Comparison of ENCODE assay signal across 9 cellular contexts in the genomic region with DNA sequence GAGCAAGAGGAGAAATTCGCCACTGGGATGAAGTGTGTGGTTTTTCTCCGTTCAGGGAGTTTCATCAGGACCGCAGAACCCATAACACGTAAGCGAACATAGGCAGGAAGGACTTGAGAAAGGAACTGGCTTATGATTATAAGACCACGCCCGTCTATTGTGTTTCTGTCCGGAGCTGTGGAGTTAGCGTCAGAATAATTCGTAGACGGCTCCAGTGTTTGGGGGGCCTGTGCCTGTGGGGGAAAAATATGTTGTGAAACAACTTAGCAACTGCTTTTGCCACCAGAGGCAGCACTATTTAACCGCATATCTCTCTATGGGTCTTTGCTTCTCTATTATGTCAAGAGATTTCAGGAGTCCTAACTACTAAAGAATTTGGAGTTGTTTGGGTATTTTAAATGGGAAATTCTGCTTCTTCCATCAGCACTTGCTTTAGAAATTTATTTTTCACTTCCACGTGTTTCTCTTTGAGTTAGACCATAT. TPM values are rescaled to one million over a fixed set of nuclear protein-coding genes. Genes with fewer than 3 reads are reported as not detected.
A peak's percentile ranks its signal among the peaks of the same experiment; 100 is the strongest.
DNase-seq lines count a peak whose midpoint lies in the region; ATAC-seq and TF ChIP-seq lines count a peak whose summit lies in the region.
"Had no signal": no experiment of that assay in that cellular context is flagged by ENCODE, and none has a peak within 500 bp of the region (broad histone marks: within the 10 kb centered on the region; RNA-seq: fewer than 3 reads in every experiment).

No MANE protein-coding gene starts in this region.

- H3K4ac ChIP-seq in trophoblast cell (ENCODE audit: low read depth, low read length), result no peak overlapping the region

- peaks cover 0 to 40% (median 14%) of the 10 kb centered on the region in 7 donors for H3K27me3 ChIP-seq in heart right ventricle
- H3K27me3 ChIP-seq in trophoblast cell (ENCODE audit: insufficient read depth, low read length), result peaks cover 25% of the 10 kb centered on the region

- H3K9me3 ChIP-seq in heart right ventricle, result peaks cover 0 to 19% (median 0%) of the 10 kb centered on the region in 11 donors
- H3K9me3 ChIP-seq in trophoblast cell (ENCODE audit: insufficient read depth, low read depth, low read length), result no peaks in the 10 kb centered on the region

- H3K9ac ChIP-seq in trophoblast cell (ENCODE audit: low read length), result no peak overlapping the region

- H3K27ac ChIP-seq in heart right ventricle, result peak overlapping the region; percentile 93 to 100 (median 98)
- no peak overlapping the region for H3K27ac ChIP-seq in trophoblast cell (ENCODE audit: low read depth, low read length)

- no peak overlapping the region for H3K27ac Mint-ChIP-seq in activated CD4-positive, alpha-beta memory T cell treated with anti-CD3 and anti-CD28 coated beads for 36 hours
- no peak overlapping the region for H3K27ac Mint-ChIP-seq in activated T-helper 2 cell treated with anti-CD3 and anti-CD28 coated beads, Interferon-gamma antibody, Interleukin-2, Interleukin-4, amounts not matched to agents 10 μg/mL and 5 μg/mL and 100 μg/mL, durations not matched to agents 14 hours and 24 hours and 36 hours

- peak in 8 of 9 donors; percentile 19 to 67 (median 44) for TF ChIP-seq CTCF in heart right ventricle (IDR thresholded peaks at IDR 0.05)

- no peak overlapping the region for H2BK12ac ChIP-seq in trophoblast cell (ENCODE audit: low read length)

- ATAC-seq in heart right ventricle (peak; percentile 73 to 89 (median 87)), GM19467 (IDR thresholded peaks at IDR 0.05; ENCODE audit: unreplicated experiment) (no peak)

- H3K23ac ChIP-seq in trophoblast cell (ENCODE audit: low read length), result no peak overlapping the region

- H3K14ac ChIP-seq in trophoblast cell (ENCODE audit: low read length), result no peak overlapping the region

- no peaks in the 10 kb centered on the region for H3K36me3 Mint-ChIP-seq in activated CD4-positive, alpha-beta memory T cell treated with anti-CD3 and anti-CD28 coated beads for 36 hours
- H3K36me3 Mint-ChIP-seq in activated T-helper 2 cell treated with anti-CD3 and anti-CD28 coated beads, Interferon-gamma antibody, Interleukin-2, Interleukin-4, amounts not matched to agents 10 μg/mL and 5 μg/mL and 100 μg/mL, durations not matched to agents 14 hours and 24 hours and 36 hours (ENCODE audit: low read depth), result no peaks in the 10 kb centered on the region

- H3K4me1 Mint-ChIP-seq in activated CD4-positive, alpha-beta memory T cell treated with anti-CD3 and anti-CD28 coated beads for 36 hours (ENCODE audit: low read depth), result peaks cover 6% of the 10 kb centered on the region
- H3K4me1 Mint-ChIP-seq in activated T-helper 2 cell treated with anti-CD3 and anti-CD28 coated beads, Interferon-gamma antibody, Interleukin-2, Interleukin-4, amounts not matched to agents 10 μg/mL and 5 μg/mL and 100 μg/mL, durations not matched to agents 14 hours and 24 hours and 36 hours (ENCODE audit: low read depth), result peaks cover 6% of the 10 kb centered on the region

- H3K79me1 ChIP-seq in trophoblast cell (ENCODE audit: low read length), result no peaks in the 10 kb centered on the region

- CTCF ChIA-PET in activated CD4-positive, alpha-beta memory T cell treated with anti-CD3 and anti-CD28 coated beads for 36 hours (lab: Charles Lee), result no interaction called here

- POLR2A ChIA-PET in activated CD4-positive, alpha-beta memory T cell treated with anti-CD3 and anti-CD28 coated beads for 36 hours (lab: Charles Lee), result no interaction called here

- H3K4me3 Mint-ChIP-seq in activated CD4-positive, alpha-beta memory T cell treated with anti-CD3 and anti-CD28 coated beads for 36 hours, result peak overlapping the region; percentile 34
- H3K4me3 Mint-ChIP-seq in activated T-helper 2 cell treated with anti-CD3 and anti-CD28 coated beads, Interferon-gamma antibody, Interleukin-2, Interleukin-4, amounts not matched to agents 10 μg/mL and 5 μg/mL and 100 μg/mL, durations not matched to agents 14 hours and 24 hours and 36 hours (ENCODE audit: low read depth), result no peak overlapping the region

- H4K12ac ChIP-seq in trophoblast cell (ENCODE audit: low read depth, low read length), result no peak overlapping the region

- peaks cover 32% of the 10 kb centered on the region for H3K27me3 Mint-ChIP-seq in activated CD4-positive, alpha-beta memory T cell treated with anti-CD3 and anti-CD28 coated beads for 36 hours
- H3K27me3 Mint-ChIP-seq in activated T-helper 2 cell treated with anti-CD3 and anti-CD28 coated beads, Interferon-gamma antibody, Interleukin-2, Interleukin-4, amounts not matched to agents 10 μg/mL and 5 μg/mL and 100 μg/mL, durations not matched to agents 14 hours and 24 hours and 36 hours (ENCODE audit: low read depth), result peaks cover 34% of the 10 kb centered on the region

- no peaks in the 10 kb centered on the region for H3K36me3 ChIP-seq in heart right ventricle
- H3K36me3 ChIP-seq in trophoblast cell (ENCODE audit: control insufficient read depth in 1 of 2, insufficient read depth in 2 of 2, low read length in 2 of 2), result no peaks in the 10 kb centered on the region

- peak overlapping the region; percentile 80 for H3K4me2 ChIP-seq in trophoblast cell (ENCODE audit: low read length)

- no peak overlapping the region for H4K8ac ChIP-seq in trophoblast cell (ENCODE audit: low read depth, low read length)

- peak; percentile 17 for DNase-seq in Daoy (ENCODE audit: low read depth)
- DNase-seq in activated CD4-positive, alpha-beta memory T cell treated with anti-CD3 and anti-CD28 coated beads for 36 hours, result no peak
- peak in 1 of 2 donors; percentile 26 for DNase-seq in heart right ventricle
- DNase-seq in trophoblast cell, result no peak
- DNase-seq in HUDEP-2 (lab: John Stamatoyannopoulos, UW; ENCODE audit: unreplicated experiment in 76 of 76), result no peak
- no peak for DNase-seq in stimulated activated CD8-positive, alpha-beta memory T cell treated with anti-CD3 and anti-CD28 coated beads, Interleukin-4, amount 100 ng/mL, for 48 hours
- no peak for DNase-seq in activated T-helper 2 cell treated with anti-CD3 and anti-CD28 coated beads, Interferon-gamma antibody, Interleukin-2, Interleukin-4, amounts not matched to agents 10 μg/mL and 5 μg/mL and 100 μg/mL, durations not matched to agents 14 hours and 24 hours and 36 hours (ENCODE audit: low spot score)
- DNase-seq: NCI-H2107 had no signal

- no peak overlapping the region for H4K91ac ChIP-seq in trophoblast cell (ENCODE audit: low read depth, low read length)

- intact Hi-C loops in activated CD4-positive, alpha-beta memory T cell treated with anti-CD3 and anti-CD28 coated beads for 36 hours (cut with micrococcal nuclease), result loop anchor here (5.0 kb wide), 1 partner anchor 49 kb away; the partner anchor contains the start of gene SSTR1
- intact Hi-C loops in heart right ventricle (cut with DNase I), result loop anchor here in 5 of 10 donors (2.0 to 10.0 kb wide), 7 partner anchors 34 to 748 kb away; no protein-coding TSS in a partner anchor
- intact Hi-C loops in activated T-helper 2 cell treated with anti-CD3 and anti-CD28 coated beads, Interferon-gamma antibody, Interleukin-2, Interleukin-4, amounts not matched to agents 10 μg/mL and 5 μg/mL and 100 μg/mL, durations not matched to agents 14 hours and 24 hours and 36 hours (cut with micrococcal nuclease), result loop anchor here (2.0 kb wide), 1 partner anchor 46 kb away; no protein-coding TSS in a partner anchor

- no peak overlapping the region for H2AFZ ChIP-seq in trophoblast cell (ENCODE audit: insufficient read depth, low read length, poor library complexity)

- no peaks in the 10 kb centered on the region for H3K9me3 Mint-ChIP-seq in activated CD4-positive, alpha-beta memory T cell treated with anti-CD3 and anti-CD28 coated beads for 36 hours
- H3K9me3 Mint-ChIP-seq in activated T-helper 2 cell treated with anti-CD3 and anti-CD28 coated beads, Interferon-gamma antibody, Interleukin-2, Interleukin-4, amounts not matched to agents 10 μg/mL and 5 μg/mL and 100 μg/mL, durations not matched to agents 14 hours and 24 hours and 36 hours, result no peaks in the 10 kb centered on the region

- H3K4me1 ChIP-seq in heart right ventricle (peaks cover 0 to 15% (median 0%) of the 10 kb centered on the region in 9 donors), trophoblast cell (ENCODE audit: control insufficient read depth in 1 of 2, insufficient read depth in 2 of 2, low read length in 2 of 2) (peaks cover 3 to 12% of the 10 kb centered on the region in 2 experiments)

- H3K18ac ChIP-seq in trophoblast cell (ENCODE audit: low read length), result no peak overlapping the region

- H2BK120ac ChIP-seq in trophoblast cell (ENCODE audit: insufficient read depth, low read length, poor library complexity), result no peak overlapping the region

- 19 to 27% methylated on average over 13 of the region's 13 CpGs for WGBS in heart right ventricle, 2 donors
- no CpG with 5 or more reads among the region's 13 CpGs for WGBS in trophoblast cell (ENCODE audit: extremely low coverage, insufficient coverage, insufficient read length)

- no peaks in the 10 kb centered on the region for H3K79me2 ChIP-seq in trophoblast cell (ENCODE audit: control insufficient read depth, insufficient read depth, low read length, poor library complexity)

- H2AK5ac ChIP-seq in trophoblast cell (ENCODE audit: low read length), result no peak overlapping the region

- no peak overlapping the region for H2BK5ac ChIP-seq in trophoblast cell (ENCODE audit: low read depth, low read length, poor library complexity)

- H3K4me3 ChIP-seq in heart right ventricle (peak overlapping the region in 9 of 10 donors; percentile 61 to 89 (median 72)), trophoblast cell (ENCODE audit: low read depth, low read length) (no peak overlapping the region)

RNA-seq across cellular contexts. Expression of gene CLEC14A, which starts 0.5 kb away (rescaled TPM):
- total RNA-seq in Daoy (2014; rRNA removed; shearing (Covaris generic)), result not detected in 2 replicates
- total RNA-seq in activated CD4-positive, alpha-beta memory T cell treated with anti-CD3 and anti-CD28 coated beads for 36 hours, result not detected
- total RNA-seq in heart right ventricle, result 10 to 100 TPM; 26.6 to 45.9 (median 37.1) TPM
- 10 to 100 TPM; 18.4 to 71.8 TPM for polyA plus RNA-seq in heart right ventricle
- polyA plus RNA-seq in trophoblast cell (2013), result not detected in 2 replicates
- total RNA-seq in activated T-helper 2 cell treated with anti-CD3 and anti-CD28 coated beads, Interferon-gamma antibody, Interleukin-2, Interleukin-4, amounts not matched to agents 10 μg/mL and 5 μg/mL and 100 μg/mL, durations not matched to agents 14 hours and 24 hours and 36 hours, result not detected in 2 replicates

RNA-seq across cellular contexts. Expression of gene SSTR1, which starts 48.7 kb away (rescaled TPM):
- not detected in 2 replicates for total RNA-seq in Daoy (2014; rRNA removed; shearing (Covaris generic))
- not detected for total RNA-seq in activated CD4-positive, alpha-beta memory T cell treated with anti-CD3 and anti-CD28 coated beads for 36 hours
- total RNA-seq in heart right ventricle, result 1 to 10 TPM in 3 of 10 donors, under 1 TPM in 7; 0.47 to 1.8 (median 0.65) TPM
- under 1 TPM; 0.22 to 0.48 TPM for polyA plus RNA-seq in heart right ventricle
- 0.01 TPM in 1 of 2 replicates, not detected in the other for polyA plus RNA-seq in trophoblast cell (2013)
- total RNA-seq in activated T-helper 2 cell treated with anti-CD3 and anti-CD28 coated beads, Interferon-gamma antibody, Interleukin-2, Interleukin-4, amounts not matched to agents 10 μg/mL and 5 μg/mL and 100 μg/mL, durations not matched to agents 14 hours and 24 hours and 36 hours, result not detected in 2 replicates

Comparison
In these comparisons a context has a peak if more than half of its experiments do, and no peak if none do; other contexts are left out.
1. RNA of gene CLEC14A, which starts 0.5 kb away (total RNA-seq): 26.6 to 45.9 TPM in heart right ventricle; not detected in Daoy, not detected in activated CD4-positive, alpha-beta memory T cell treated with anti-CD3 and anti-CD28 coated beads for 36 hours and not detected in activated T-helper 2 cell treated with anti-CD3 and anti-CD28 coated beads, Interferon-gamma antibody, Interleukin-2, Interleukin-4, amounts not matched to agents 10 μg/mL and 5 μg/mL and 100 μg/mL, durations not matched to agents 14 hours and 24 hours and 36 hours; every median in the first group is over 10 times any median in the second.